ENCODE assay signal across 8 cellular contexts in genomic region chr14:105474478-105475268, GRCh38.
DNase-seq lines count a peak whose midpoint lies in the region; ATAC-seq and TF ChIP-seq lines count a peak whose summit lies in the region.

CRIP2 (plus strand) TSS chr14:105474821; CDS start chr14:105474863, 42 bp downstream.

- no peak for ATAC-seq in GM21786 (IDR thresholded peaks at IDR 0.05; ENCODE audit: unreplicated experiment)

- DNase-seq in activated effector memory CD4-positive, alpha-beta T cell treated with anti-CD3 and anti-CD28 coated beads, Interleukin-2, amount 50 U/mL, for 16 hours: peak; percentile 85
- no peak for DNase-seq in activated effector memory CD4-positive, alpha-beta T cell treated with Interleukin-2 at 50 U/mL for 16 hours
- DNase-seq in NCI-H226: peak; percentile 52
- peak; percentile 26 for DNase-seq in astrocyte of the spinal cord (ENCODE audit: low read depth, low spot score)
- peak; percentile 92 for DNase-seq in hepatic stellate cell (ENCODE audit: low spot score)
- peak; percentile 56 for DNase-seq in retina
- no peak for DNase-seq in NOMO-1 (lab: John Stamatoyannopoulos, UW; ENCODE audit: unreplicated experiment in 2 of 2)

- no peak for TF ChIP-seq CTCF in astrocyte of the spinal cord (IDR thresholded peaks at IDR 0.05; ENCODE audit: low read depth, low read length)

- peak within 1 kb of the TSS; percentile 71 for H3K4me3 ChIP-seq in astrocyte of the spinal cord (ENCODE audit: low read depth, low read length)

- in situ Hi-C loops in astrocyte of the spinal cord (cut with HindIII; ENCODE audit: low sequenced_read_pairs): no loop called here

Comparison
In these comparisons a context has a peak if more than half of its experiments do, and no peak if none do; other contexts are left out.
1. DNase-seq: peak in activated effector memory CD4-positive, alpha-beta T cell treated with anti-CD3 and anti-CD28 coated beads, Interleukin-2, amount 50 U/mL, for 16 hours (single experiment), NCI-H226 (single experiment), astrocyte of the spinal cord (single experiment), hepatic stellate cell (single experiment) and retina (single experiment); none in activated effector memory CD4-positive, alpha-beta T cell treated with Interleukin-2 at 50 U/mL for 16 hours (single experiment) and NOMO-1 (0 of 2).